ENCODE assay signal across 11 cellular contexts in genomic region chrX:39492495-39493162, GRCh38.
DNase-seq lines count a peak whose midpoint lies in the region; ATAC-seq and TF ChIP-seq lines count a peak whose summit lies in the region.
"Had no signal": no experiment of that assay in that cellular context is flagged by ENCODE, and none has a peak within 500 bp of the region (broad histone marks: within the 10 kb centered on the region; RNA-seq: fewer than 3 reads in every experiment).

No MANE protein-coding gene starts in this region.

- H3K4me2 ChIP-seq in SK-N-SH: no peak overlapping the region
- no peak overlapping the region for H3K4me2 ChIP-seq in osteoblast (ENCODE audit: insufficient read depth, low read length)

- TF ChIP-seq EP300 in SK-N-SH (IDR thresholded peaks at IDR 0.05; ENCODE audit: borderline replicate concordance in 1 of 2, low read depth in 1 of 2, low read length in 1 of 2): no peak
- TF ChIP-seq EP300 in ovary (IDR thresholded peaks at IDR 0.05): no peak

- no peak for TF ChIP-seq RAD21 in SK-N-SH (IDR thresholded peaks at IDR 0.05; ENCODE audit: low read length)

- H3K9me2 ChIP-seq in SK-N-SH: no peaks in the 10 kb centered on the region

- H3K4me1 ChIP-seq in SK-N-SH (ENCODE audit: control insufficient read depth in 1 of 2, insufficient read depth in 2 of 2, low read depth in 1 of 2, low read length in 1 of 2) (no peaks in the 10 kb centered on the region; a peak in 1 of 4 replicates), ovary (ENCODE audit: insufficient read depth) (no peaks in the 10 kb centered on the region), osteoblast (ENCODE audit: insufficient read depth, low read length) (no peaks in the 10 kb centered on the region)

- H4K20me1 ChIP-seq in SK-N-SH (ENCODE audit: insufficient read depth) (no peaks in the 10 kb centered on the region), osteoblast (ENCODE audit: insufficient read depth, low read length) (peaks cover 3% of the 10 kb centered on the region)

- POLR2A ChIA-PET in SK-N-SH (lab: Yijun Ruan, JAX): no interaction called here

- no peak overlapping the region for H3K9ac ChIP-seq in SK-N-SH

- no peak for TF ChIP-seq POLR2A in ovary (IDR thresholded peaks at IDR 0.05)

- WGBS in SK-N-SH (ENCODE audit: low lambda C conversion rate): 39% methylated on average over 6 of the region's 6 CpGs
- WGBS in ovary, 3 donors: 56 to 58% (median 56%) methylated on average over 6 of the region's 6 CpGs

- no peaks in the 10 kb centered on the region for H3K9me3 ChIP-seq in SK-N-SH
- no peaks in the 10 kb centered on the region for H3K9me3 ChIP-seq in ovary
- H3K9me3 ChIP-seq in osteoblast (ENCODE audit: low read depth, low read length): no peaks in the 10 kb centered on the region

- no peaks in the 10 kb centered on the region for H3F3A ChIP-seq in SK-N-SH (replicated peaks; ENCODE audit: insufficient read depth)

- ATAC-seq in SK-N-SH treated with all-trans-retinoic acid at 6 μM for 48 hours (no peak), HG02938 (IDR thresholded peaks at IDR 0.05; ENCODE audit: unreplicated experiment) (peak; percentile 66)

- H2AFZ ChIP-seq in SK-N-SH (ENCODE audit: low read depth): no peak overlapping the region
- no peak overlapping the region for H2AFZ ChIP-seq in osteoblast (ENCODE audit: low read length)

- CTCF ChIA-PET in SK-N-SH (lab: Yijun Ruan, JAX): no interaction called here

- H3K27me3 ChIP-seq in SK-N-SH (ENCODE audit: insufficient read depth) (peaks cover 8% of the 10 kb centered on the region; the same call in 1 of the 2 replicates), ovary (no peaks in the 10 kb centered on the region), osteoblast (ENCODE audit: insufficient read depth, low read length) (peaks cover 59% of the 10 kb centered on the region)
- H3K27me3 ChIP-seq: brain microvascular endothelial cell had no signal

- TF ChIP-seq CTCF in SK-N-SH (IDR thresholded peaks at IDR 0.05) (no peak), ovary (IDR thresholded peaks at IDR 0.05) (no peak), osteoblast (IDR thresholded peaks at IDR 0.05; ENCODE audit: extremely low read depth, low read depth, low read length) (no peak)

- DNase-seq in SK-N-SH: no peak
- peak; percentile 44 for DNase-seq in UCSD-AML1 (lab: John Stamatoyannopoulos, UW; ENCODE audit: unreplicated experiment)
- DNase-seq in ovary: peak; percentile 44 to 64 (median 50)
- DNase-seq in posterior cingulate gyrus: no peak
- DNase-seq in osteoblast (ENCODE audit: insufficient read length, low spot score, missing footprints): no peak
- DNase-seq in ureter (ENCODE audit: low spot score): no peak
- DNase-seq: 8988T, brain microvascular endothelial cell, NCI-H2107 had no signal

- H3K27ac ChIP-seq in SK-N-SH (ENCODE audit: low read depth in 2 of 2, low read length in 1 of 2) (no peak overlapping the region), ovary (no peak overlapping the region), osteoblast (ENCODE audit: low read depth, low read length) (no peak overlapping the region)
- H3K27ac ChIP-seq: brain microvascular endothelial cell had no signal

- intact Hi-C loops in ovary (cut with DNase I) (no loop called here), posterior cingulate gyrus (cut with DNase I) (no loop called here)

- H3K36me3 ChIP-seq in SK-N-SH (replicated peaks in 1 of 2; ENCODE audit: control insufficient read depth in 1 of 2, insufficient read depth in 2 of 2, low read length in 1 of 2) (no peaks in the 10 kb centered on the region), ovary (no peaks in the 10 kb centered on the region), osteoblast (ENCODE audit: insufficient read depth, low read length) (no peaks in the 10 kb centered on the region)
- H3K36me3 ChIP-seq: brain microvascular endothelial cell had no signal

- H3K4me3 ChIP-seq in SK-N-SH (ENCODE audit: low read depth in 2 of 2, low read length in 1 of 2) (no peak overlapping the region), ovary (no peak overlapping the region), osteoblast (ENCODE audit: insufficient read depth, low read length) (no peak overlapping the region)

- no peaks in the 10 kb centered on the region for H3K79me2 ChIP-seq in SK-N-SH (ENCODE audit: insufficient read depth)
- H3K79me2 ChIP-seq in osteoblast (ENCODE audit: insufficient read depth, low read length): no peaks in the 10 kb centered on the region

TF ChIP-seq in SK-N-SH treated with all-trans-retinoic acid at 6 μM for 48 hours, 23 proteins besides CTCF, POLR2A, EP300 and RAD21:
- TF ChIP-seq ZFP3 (CRISPR knock-in tag; IDR thresholded peaks at IDR 0.05) (peak; percentile 91), ESRRG (CRISPR knock-in tag; IDR thresholded peaks at IDR 0.05) (no peak)

TF ChIP-seq in SK-N-SH, 30 proteins besides CTCF, POLR2A, EP300 and RAD21:
- TF ChIP-seq FOXJ3 (CRISPR knock-in tag; IDR thresholded peaks at IDR 0.05) (no peak), CHD2 (IDR thresholded peaks at IDR 0.05; ENCODE audit: low read length, partially characterized antibody) (no peak), USF2 (IDR thresholded peaks at IDR 0.05; ENCODE audit: borderline replicate concordance, low read depth, low read length) (no peak), PBX3 (IDR thresholded peaks at IDR 0.05) (no peak), NRF1 (IDR thresholded peaks at IDR 0.05; ENCODE audit: low read depth, low read length) (no peak), ELF1 (IDR thresholded peaks at IDR 0.05) (no peak), FOSL2 (IDR thresholded peaks at IDR 0.05; ENCODE audit: borderline replicate concordance, low read depth) (no peak), GATA2 (CRISPR knock-in tag; IDR thresholded peaks at IDR 0.05) (no peak), NFIC (IDR thresholded peaks at IDR 0.05; ENCODE audit: borderline replicate concordance) (no peak), MAX (IDR thresholded peaks at IDR 0.05; ENCODE audit: low read depth) (no peak), TAF1 (IDR thresholded peaks at IDR 0.05; ENCODE audit: borderline replicate concordance, low read depth, low read length) (no peak), POLR2AphosphoS5 (IDR thresholded peaks at IDR 0.05; ENCODE audit: low read depth, low read length) (no peak), TCF12 (IDR thresholded peaks at IDR 0.05) (no peak), JUND (IDR thresholded peaks at IDR 0.05) (no peak), GABPA (IDR thresholded peaks at IDR 0.05; ENCODE audit: low read depth) (no peak), SMC3 (IDR thresholded peaks at IDR 0.05; ENCODE audit: low read depth, low read length) (no peak), MEF2A (IDR thresholded peaks at IDR 0.05; ENCODE audit: borderline replicate concordance, low read depth) (no peak), REST (IDR thresholded peaks at IDR 0.05; ENCODE audit: low read depth, low read length) (no peak)

Comparison
In these comparisons a context has a peak if more than half of its experiments do, and no peak if none do; other contexts are left out.
1. DNase-seq: peak in UCSD-AML1 (single experiment) and ovary (5 of 5); none in SK-N-SH (single experiment), posterior cingulate gyrus (0 of 10), osteoblast (single experiment) and ureter (single experiment).